In the genomic region with DNA sequence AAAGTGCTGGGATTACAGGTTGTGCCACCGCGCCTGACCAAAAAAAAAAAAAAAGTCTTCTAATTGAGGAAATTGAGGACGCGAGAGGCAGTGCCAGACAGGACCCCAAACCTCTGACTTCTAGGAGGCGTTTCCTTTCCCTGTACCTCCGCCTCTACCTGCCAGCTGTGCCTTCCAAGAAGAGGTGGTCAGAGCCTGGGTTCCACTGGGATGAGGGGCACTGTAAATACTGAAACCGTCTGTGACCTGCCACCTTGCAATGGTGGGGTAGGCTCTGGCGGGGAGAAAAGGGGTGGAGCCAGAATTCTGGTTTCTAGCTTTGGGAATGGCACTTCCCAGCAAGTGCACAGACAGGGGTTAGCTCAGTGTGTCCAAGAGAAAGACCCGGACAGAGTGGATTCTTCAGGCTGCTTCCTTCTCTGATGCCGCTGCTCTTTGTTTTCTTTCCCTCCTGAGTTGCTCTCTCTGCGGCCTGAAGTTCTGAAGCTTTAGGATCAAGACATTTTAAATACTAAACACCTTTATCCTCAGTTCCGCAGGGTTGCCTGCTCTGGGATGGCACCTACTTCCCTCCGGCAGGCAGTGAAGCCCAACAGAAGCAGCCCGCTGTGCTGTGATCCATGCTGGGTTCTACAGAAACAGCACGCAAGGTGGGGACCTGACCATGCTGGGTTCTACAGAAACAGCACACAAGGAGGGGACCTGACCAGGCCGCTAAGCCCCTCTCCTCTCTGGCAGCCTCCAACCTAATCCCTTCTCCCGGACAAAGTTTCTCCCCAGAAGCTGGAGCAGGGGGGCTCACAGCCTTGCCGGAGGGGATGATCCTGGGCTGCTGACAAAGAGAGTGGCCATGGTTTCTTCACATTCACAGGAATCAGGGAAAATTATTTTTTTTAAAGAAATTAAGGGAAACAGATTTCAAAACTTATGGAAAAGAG, we compare ENCODE assay signal across 1 cellular context.
TF ChIP-seq lines count a peak whose summit lies in the region.

No MANE protein-coding gene starts in this region.

TF ChIP-seq in liver, 16 proteins besides CTCF, POLR2A, EP300 and RAD21 (continued from another document):
- no peak for TF ChIP-seq REST (IDR thresholded peaks at IDR 0.05)
